Comparison of ENCODE assay signal across 33 cellular contexts in genomic region chr2:177668617-177669016, GRCh38.
DNase-seq lines count a peak whose midpoint lies in the region; ATAC-seq, FAIRE-seq and TF ChIP-seq lines count a peak whose summit lies in the region.
"Had no signal": no experiment of that assay in that cellular context is flagged by ENCODE, and none has a peak within 500 bp of the region (broad histone marks: within the 10 kb centered on the region; RNA-seq: fewer than 3 reads in every experiment).

No MANE protein-coding gene starts in this region.

- peak overlapping the region; percentile 36 to 82 (median 81) for H3K27ac Mint-ChIP-seq in nephron
- H3K27ac Mint-ChIP-seq in stimulated activated effector memory CD8-positive, alpha-beta T cell treated with anti-CD3 and anti-CD28 coated beads, Interleukin-12 subunit alpha, Interleukin-12 subunit beta, amount 100 ng/mL, for 72 hours: no peak overlapping the region
- H3K27ac Mint-ChIP-seq: B cell; CD14-positive monocyte; CD4-positive, alpha-beta memory T cell; CD4-positive, alpha-beta T cell; CD4-positive, CD25-positive, alpha-beta regulatory T cell; CD8-positive, alpha-beta memory T cell; CD8-positive, alpha-beta T cell had no signal

- H3K27me3 Mint-ChIP-seq in nephron (ENCODE audit: low read depth): no peaks in the 10 kb centered on the region
- H3K27me3 Mint-ChIP-seq: CD4-positive, alpha-beta T cell had no signal

- H3K4me3 Mint-ChIP-seq in nephron: no peak overlapping the region
- no peak overlapping the region for H3K4me3 Mint-ChIP-seq in stimulated activated effector memory CD8-positive, alpha-beta T cell treated with anti-CD3 and anti-CD28 coated beads, Interleukin-12 subunit alpha, Interleukin-12 subunit beta, amount 100 ng/mL, for 72 hours
- H3K4me3 Mint-ChIP-seq: B cell; CD14-positive monocyte; CD4-positive, alpha-beta memory T cell; CD4-positive, alpha-beta T cell; CD4-positive, CD25-positive, alpha-beta regulatory T cell; CD8-positive, alpha-beta memory T cell; CD8-positive, alpha-beta T cell had no signal

- peaks cover 3% of the 10 kb centered on the region for H3K36me3 Mint-ChIP-seq in nephron (ENCODE audit: low read depth)
- no peaks in the 10 kb centered on the region for H3K36me3 Mint-ChIP-seq in stimulated activated effector memory CD8-positive, alpha-beta T cell treated with anti-CD3 and anti-CD28 coated beads, Interleukin-12 subunit alpha, Interleukin-12 subunit beta, amount 100 ng/mL, for 72 hours
- H3K36me3 Mint-ChIP-seq: CD14-positive monocyte; CD4-positive, alpha-beta memory T cell; CD4-positive, CD25-positive, alpha-beta regulatory T cell; CD8-positive, alpha-beta memory T cell; CD8-positive, alpha-beta T cell had no signal

- peak; percentile 92 for FAIRE-seq in TTC549 (lab: Jason Lieb, UNC)
- FAIRE-seq: A204.1, A549, D721Med had no signal

- ATAC-seq in stimulated activated effector memory CD8-positive, alpha-beta T cell treated with anti-CD3 and anti-CD28 coated beads, Interleukin-12 subunit alpha, Interleukin-12 subunit beta, amount 100 ng/mL, for 72 hours: no peak
- no peak for ATAC-seq in GM19395 (IDR thresholded peaks at IDR 0.05; ENCODE audit: unreplicated experiment)
- ATAC-seq: A549; CD8-positive, alpha-beta T cell had no signal

- H3K4me1 Mint-ChIP-seq in nephron: peaks cover 57% of the 10 kb centered on the region
- no peaks in the 10 kb centered on the region for H3K4me1 Mint-ChIP-seq in stimulated activated effector memory CD8-positive, alpha-beta T cell treated with anti-CD3 and anti-CD28 coated beads, Interleukin-12 subunit alpha, Interleukin-12 subunit beta, amount 100 ng/mL, for 72 hours
- H3K4me1 Mint-ChIP-seq: B cell; CD14-positive monocyte; CD4-positive, alpha-beta memory T cell; CD4-positive, CD25-positive, alpha-beta regulatory T cell; CD8-positive, alpha-beta memory T cell had no signal

- TF ChIP-seq CTCF in nephron (IDR thresholded peaks at IDR 0.05; ENCODE audit: unreplicated experiment in 3 of 3): no peak

- intact Hi-C loops in posterior cingulate gyrus (cut with DNase I): no loop called here

- H3K9me3 Mint-ChIP-seq in nephron: no peaks in the 10 kb centered on the region
- no peaks in the 10 kb centered on the region for H3K9me3 Mint-ChIP-seq in stimulated activated effector memory CD8-positive, alpha-beta T cell treated with anti-CD3 and anti-CD28 coated beads, Interleukin-12 subunit alpha, Interleukin-12 subunit beta, amount 100 ng/mL, for 72 hours
- H3K9me3 Mint-ChIP-seq: CD4-positive, alpha-beta memory T cell; CD4-positive, alpha-beta T cell; CD8-positive, alpha-beta memory T cell; CD8-positive, alpha-beta T cell had no signal

- DNase-seq in G401 (ENCODE audit: low spot score) (peak; percentile 56), cerebellar cortex (ENCODE audit: low spot score) (peak; percentile 78), GDM1 (lab: John Stamatoyannopoulos, UW) (no peak), posterior cingulate gyrus (no peak)
- DNase-seq in stimulated activated effector memory CD8-positive, alpha-beta T cell treated with anti-CD3 and anti-CD28 coated beads, Interleukin-12 subunit alpha, Interleukin-12 subunit beta, amount 100 ng/mL, for 72 hours (ENCODE audit: low spot score in 2 of 2): no peak
- DNase-seq: 8988T; ACHN; AML-193; BE2C; C1 segment of cervical spinal cord; Caco-2; Calu3; CD4-positive, alpha-beta memory T cell; CD4-positive, alpha-beta T cell; CD4-positive, CD25-positive, alpha-beta regulatory T cell; CD8-positive, alpha-beta memory T cell; CD8-positive, alpha-beta T cell; COR-L47; DMS 273 treated with DMSO at 0.1 percent for 48 hours; DMS153; DMS53; DMS79; DMS79 treated with DMSO at 0.1 percent for 48 hours; DND-41; EL had no signal

- in situ Hi-C loops in G401 (cut with HindIII; ENCODE audit: low sequenced_read_pairs): no loop called here

Comparison
In these comparisons a context has a peak if more than half of its experiments do, and no peak if none do; other contexts are left out.
1. DNase-seq: peak in G401 (single experiment) and cerebellar cortex (single experiment); none in GDM1 (single experiment), stimulated activated effector memory CD8-positive, alpha-beta T cell treated with anti-CD3 and anti-CD28 coated beads, Interleukin-12 subunit alpha, Interleukin-12 subunit beta, amount 100 ng/mL, for 72 hours (0 of 2) and posterior cingulate gyrus (0 of 10).